In genomic region chr12:46661161-46661845, GRCh38 we compare ENCODE assay signal across 8 cellular contexts.
DNase-seq lines count a peak whose midpoint lies in the region; ATAC-seq and TF ChIP-seq lines count a peak whose summit lies in the region.

No MANE protein-coding gene starts in this region.

- H3K27ac Mint-ChIP-seq in osteocyte (ENCODE audit: unreplicated experiment): peak overlapping the region; percentile 92

- DNase-seq in COR-L47 (lab: John Stamatoyannopoulos, UW) (peak; percentile 26), NCI-H2107 treated with DMSO at 0.1 percent for 48 hours (lab: John Stamatoyannopoulos, UW; ENCODE audit: unreplicated experiment) (peak; percentile 42), globus pallidus (ENCODE audit: low spot score) (peak; percentile 74), osteocyte (ENCODE audit: extremely low spot score, unreplicated experiment) (no peak)
- no peak for DNase-seq in effector CD4-positive, alpha-beta T cell

- H3K9me3 Mint-ChIP-seq in osteocyte (ENCODE audit: unreplicated experiment): no peaks in the 10 kb centered on the region

- ATAC-seq in GM18909 (IDR thresholded peaks at IDR 0.05; ENCODE audit: poor library complexity, unreplicated experiment): peak; percentile 88
- ATAC-seq in HG03095 (IDR thresholded peaks at IDR 0.05; ENCODE audit: unreplicated experiment): peak; percentile 88

- H3K36me3 Mint-ChIP-seq in osteocyte (ENCODE audit: unreplicated experiment): no peaks in the 10 kb centered on the region

- H3K27me3 Mint-ChIP-seq in osteocyte (ENCODE audit: unreplicated experiment): no peaks in the 10 kb centered on the region

- peak overlapping the region; percentile 16 for H3K4me3 ChIP-seq in WI38 (ENCODE audit: low read depth, low read length)

- H3K4me3 Mint-ChIP-seq in osteocyte (ENCODE audit: unreplicated experiment): peak overlapping the region; percentile 32

- peaks cover 90% of the 10 kb centered on the region for H3K4me1 Mint-ChIP-seq in osteocyte (ENCODE audit: unreplicated experiment)

- TF ChIP-seq CTCF in WI38 (IDR thresholded peaks at IDR 0.05; ENCODE audit: low read depth, low read length) (peak; percentile 69), osteocyte (IDR thresholded peaks at IDR 0.05) (peak; percentile 85)

Comparison
In these comparisons a context has a peak if more than half of its experiments do, and no peak if none do; other contexts are left out.
1. DNase-seq: peak in COR-L47 (single experiment), NCI-H2107 treated with DMSO at 0.1 percent for 48 hours (single experiment) and globus pallidus (single experiment); none in osteocyte (single experiment) and effector CD4-positive, alpha-beta T cell (single experiment).